In the genomic region with DNA sequence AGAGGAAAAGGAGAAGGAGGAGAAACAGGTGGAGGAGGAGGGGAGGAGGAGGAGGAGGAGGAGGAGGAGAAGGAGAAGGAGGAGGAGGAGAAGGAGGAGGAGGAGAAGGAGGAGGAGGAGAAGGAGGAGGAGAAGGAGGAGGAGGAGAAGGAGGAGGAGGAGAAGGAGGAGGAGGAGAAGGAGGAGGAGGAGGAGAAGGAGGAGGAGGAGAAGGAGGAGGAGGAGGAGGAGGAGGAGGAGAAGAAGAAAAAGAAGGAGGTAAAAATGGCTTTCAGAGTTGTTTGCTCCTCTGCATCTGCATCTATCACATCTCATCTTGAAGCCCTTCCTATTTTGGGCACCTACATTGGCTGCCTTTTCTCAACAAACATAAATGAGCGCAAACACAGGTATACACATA, we compare ENCODE assay signal across 2 cellular contexts. TPM values are rescaled to one million over a fixed set of nuclear protein-coding genes. Genes with fewer than 3 reads are reported as not detected.
"Had no signal": no experiment of that assay in that cellular context is flagged by ENCODE, and none has a peak within 500 bp of the region (broad histone marks: within the 10 kb centered on the region; RNA-seq: fewer than 3 reads in every experiment).

No MANE protein-coding gene starts in this region.

RNA-seq across cellular contexts. Expression of gene DQX1, which starts 35.0 kb away (rescaled TPM):
- total RNA-seq: M059J, Right ventricle myocardium inferior had no signal
